Comparison of ENCODE assay signal across 1 cellular context in the genomic region with DNA sequence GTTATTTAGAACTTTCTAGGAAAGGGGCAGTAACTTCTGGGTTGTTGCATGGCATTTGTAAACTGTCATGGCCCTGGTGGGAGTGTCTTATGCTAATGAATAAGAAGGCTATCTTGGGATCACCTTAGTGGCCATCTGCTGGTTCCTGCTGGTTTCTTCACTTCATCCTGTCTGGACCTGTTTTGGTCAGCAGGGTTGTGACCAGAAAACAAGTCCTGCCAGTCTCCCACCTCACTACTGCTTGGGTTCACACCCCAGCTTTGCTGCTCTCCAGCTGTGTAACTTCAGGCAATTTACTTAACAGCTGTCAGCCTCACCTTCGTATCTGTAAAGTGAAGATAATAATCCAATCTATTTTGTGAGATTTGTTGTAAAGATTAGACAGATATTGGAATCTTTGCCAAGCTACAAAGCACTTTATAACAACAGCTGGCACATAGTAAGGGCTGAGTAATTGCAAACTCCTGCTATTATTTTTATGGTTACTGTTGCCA.
TF ChIP-seq lines count a peak whose summit lies in the region.

No MANE protein-coding gene starts in this region.

TF ChIP-seq in K562, 482 proteins besides CTCF, POLR2A, EP300 and RAD21 (continued from another document):
- TF ChIP-seq, protein P1, sequence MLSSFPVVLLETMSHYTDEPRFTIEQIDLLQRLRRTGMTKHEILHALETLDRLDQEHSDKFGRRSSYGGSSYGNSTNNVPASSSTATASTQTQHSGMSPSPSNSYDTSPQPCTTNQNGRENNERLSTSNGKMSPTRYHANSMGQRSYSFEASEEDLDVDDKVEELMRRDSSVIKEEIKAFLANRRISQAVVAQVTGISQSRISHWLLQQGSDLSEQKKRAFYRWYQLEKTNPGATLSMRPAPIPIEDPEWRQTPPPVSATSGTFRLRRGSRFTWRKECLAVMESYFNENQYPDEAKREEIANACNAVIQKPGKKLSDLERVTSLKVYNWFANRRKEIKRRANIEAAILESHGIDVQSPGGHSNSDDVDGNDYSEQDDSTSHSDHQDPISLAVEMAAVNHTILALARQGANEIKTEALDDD (IDR thresholded peaks at IDR 0.05) = peak; percentile 75
- peak; percentile 66 for TF ChIP-seq MEIS2 (IDR thresholded peaks at IDR 0.05; ENCODE audit: partially characterized antibody)
